16 cellular contexts compared by ENCODE assay signal in the genomic region with DNA sequence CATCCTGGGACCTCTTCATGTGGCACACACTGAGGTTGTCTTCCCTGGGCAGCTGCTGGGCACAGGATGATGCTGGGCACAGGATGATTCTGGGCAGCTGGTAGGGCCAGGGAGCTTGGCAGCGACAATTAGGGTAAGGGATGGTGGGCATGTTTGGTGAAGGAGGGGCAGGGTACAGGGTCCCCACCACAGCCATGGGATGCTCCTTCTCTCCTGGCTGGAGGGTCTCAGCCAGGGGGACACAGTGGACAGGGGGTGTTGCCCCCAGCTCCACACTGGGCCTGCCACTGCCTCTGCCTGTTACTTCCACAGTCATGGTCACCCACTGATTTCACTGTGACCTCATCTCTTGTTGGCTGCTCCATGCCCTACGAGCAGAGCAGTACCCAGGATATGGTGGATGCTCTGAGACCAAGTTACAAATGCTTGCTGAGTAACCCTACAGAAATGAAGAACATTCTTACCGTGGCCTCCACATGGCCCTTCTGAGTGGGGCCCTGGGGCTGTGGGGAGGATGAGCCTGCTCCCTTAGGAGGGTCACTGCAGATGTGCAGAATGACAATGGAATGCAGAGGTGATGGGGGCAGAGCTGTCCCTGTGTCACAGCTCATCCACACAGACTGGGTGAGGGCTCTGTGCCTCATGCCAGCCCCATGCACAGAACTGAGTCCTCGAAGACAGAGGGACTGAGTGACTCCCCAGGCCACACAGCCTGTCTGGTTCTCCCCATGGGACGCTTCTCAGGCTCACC. TPM values are rescaled to one million over a fixed set of nuclear protein-coding genes. Genes with fewer than 3 reads are reported as not detected.
DNase-seq lines count a peak whose midpoint lies in the region; ATAC-seq, FAIRE-seq and TF ChIP-seq lines count a peak whose summit lies in the region.
"Had no signal": no experiment of that assay in that cellular context is flagged by ENCODE, and none has a peak within 500 bp of the region (broad histone marks: within the 10 kb centered on the region; RNA-seq: fewer than 3 reads in every experiment).

No MANE protein-coding gene starts in this region.

- H3K27me3 Mint-ChIP-seq in natural killer cell treated with Interleukin-12 subunit alpha and Interleukin-12 subunit beta and Interleukin-15 and Interleukin-18, amount 100 ng/mL, for 72 hours: peaks cover 14 to 20% of the 10 kb centered on the region in 2 donors

- in situ Hi-C loops in brain microvascular endothelial cell (cut with HindIII; ENCODE audit: low pct_ligation_motif_present, low sequenced_read_pairs): no loop called here

- ATAC-seq in natural killer cell treated with Interleukin-12 subunit alpha and Interleukin-12 subunit beta and Interleukin-15 and Interleukin-18, amount 100 ng/mL, for 72 hours: peak in 1 of 2 donors; percentile 18
- ATAC-seq: activated naive CD8-positive, alpha-beta T cell treated with anti-CD3 and anti-CD28 coated beads, Interleukin-2, amount 50 U/mL, for 24 hours had no signal

- no peak for TF ChIP-seq CTCF in brain microvascular endothelial cell (IDR thresholded peaks at IDR 0.05; ENCODE audit: low read depth, low read length, missing control alignments)

- H3K36me3 Mint-ChIP-seq in natural killer cell treated with Interleukin-12 subunit alpha and Interleukin-12 subunit beta and Interleukin-15 and Interleukin-18, amount 100 ng/mL, for 72 hours: no peaks in the 10 kb centered on the region

- H3K27ac Mint-ChIP-seq in natural killer cell treated with Interleukin-12 subunit alpha and Interleukin-12 subunit beta and Interleukin-15 and Interleukin-18, amount 100 ng/mL, for 72 hours: no peak overlapping the region
- H3K27ac Mint-ChIP-seq: activated CD4-positive, alpha-beta T cell treated with anti-CD3 and anti-CD28 coated beads, Interleukin-2, amount 10 ng/mL, durations not matched to agents 7 days and 5 days; activated naive CD8-positive, alpha-beta T cell treated with anti-CD3 and anti-CD28 coated beads, Interleukin-2, amount 50 U/mL, for 24 hours; B cell; stimulated activated naive CD8-positive, alpha-beta T cell treated with anti-CD3 and anti-CD28 coated beads, Interleukin-15, Interleukin-2, amounts not matched to agents 100 ng/mL and 50 ng/mL, for 24 hours had no signal

- H3K4me3 ChIP-seq in brain microvascular endothelial cell (ENCODE audit: low read depth, low read length): no peak overlapping the region
- H3K4me3 ChIP-seq: SJSA1 had no signal

- peak; percentile 53 for DNase-seq in AG08396 (ENCODE audit: low spot score)
- peak; percentile 57 for DNase-seq in ELR (ENCODE audit: low read depth)
- DNase-seq in brain microvascular endothelial cell: peak; percentile 29
- DNase-seq in natural killer cell treated with Interleukin-12 subunit alpha and Interleukin-12 subunit beta and Interleukin-15 and Interleukin-18, amount 100 ng/mL, for 72 hours (ENCODE audit: low spot score): peak; percentile 37
- DNase-seq in urothelium cell line (ENCODE audit: low spot score): no peak
- DNase-seq in NCI-H774 (lab: John Stamatoyannopoulos, UW): no peak
- no peak for DNase-seq in stimulated activated CD4-positive, alpha-beta T cell treated with anti-CD3 and anti-CD28 coated beads, Interleukin-4, amount 100 ng/mL, for 4 hours
- DNase-seq in NK-92 treated with Interleukin-12 subunit alpha and Interleukin-12 subunit beta, amount 100 ng/mL, for 24 hours (lab: John Stamatoyannopoulos, UW): no peak
- DNase-seq: activated CD4-positive, alpha-beta T cell treated with anti-CD3 and anti-CD28 coated beads, Interleukin-2, amount 10 ng/mL, durations not matched to agents 7 days and 5 days; activated naive CD8-positive, alpha-beta T cell treated with anti-CD3 and anti-CD28 coated beads, Interleukin-2, amount 50 U/mL, for 24 hours; DMS53; NCI-H187 treated with DMSO at 0.1 percent for 48 hours; nucleus accumbens had no signal

- no peaks in the 10 kb centered on the region for H3K9me3 Mint-ChIP-seq in natural killer cell treated with Interleukin-12 subunit alpha and Interleukin-12 subunit beta and Interleukin-15 and Interleukin-18, amount 100 ng/mL, for 72 hours
- H3K9me3 Mint-ChIP-seq: activated CD4-positive, alpha-beta T cell treated with anti-CD3 and anti-CD28 coated beads, Interleukin-2, amount 10 ng/mL, durations not matched to agents 7 days and 5 days; activated naive CD8-positive, alpha-beta T cell treated with anti-CD3 and anti-CD28 coated beads, Interleukin-2, amount 50 U/mL, for 24 hours; stimulated activated naive CD8-positive, alpha-beta T cell treated with anti-CD3 and anti-CD28 coated beads, Interleukin-15, Interleukin-2, amounts not matched to agents 100 ng/mL and 50 ng/mL, for 24 hours had no signal

- no peak for FAIRE-seq in urothelium cell line (lab: Jason Lieb, UNC)

- no peak overlapping the region for H3K27ac ChIP-seq in brain microvascular endothelial cell
- H3K27ac ChIP-seq: SJSA1 had no signal

- no peaks in the 10 kb centered on the region for H3K27me3 ChIP-seq in brain microvascular endothelial cell (replicated peaks)

- no peaks in the 10 kb centered on the region for H3K36me3 ChIP-seq in brain microvascular endothelial cell (replicated peaks)
- H3K36me3 ChIP-seq: SJSA1 had no signal

- H3K4me3 Mint-ChIP-seq in natural killer cell treated with Interleukin-12 subunit alpha and Interleukin-12 subunit beta and Interleukin-15 and Interleukin-18, amount 100 ng/mL, for 72 hours: no peak overlapping the region
- H3K4me3 Mint-ChIP-seq: activated CD4-positive, alpha-beta T cell treated with anti-CD3 and anti-CD28 coated beads, Interleukin-2, amount 10 ng/mL, durations not matched to agents 7 days and 5 days; activated naive CD8-positive, alpha-beta T cell treated with anti-CD3 and anti-CD28 coated beads, Interleukin-2, amount 50 U/mL, for 24 hours; B cell; stimulated activated naive CD8-positive, alpha-beta T cell treated with anti-CD3 and anti-CD28 coated beads, Interleukin-15, Interleukin-2, amounts not matched to agents 100 ng/mL and 50 ng/mL, for 24 hours had no signal

- no peaks in the 10 kb centered on the region for H3K4me1 Mint-ChIP-seq in natural killer cell treated with Interleukin-12 subunit alpha and Interleukin-12 subunit beta and Interleukin-15 and Interleukin-18, amount 100 ng/mL, for 72 hours (ENCODE audit: low read depth in 2 of 2)
- H3K4me1 Mint-ChIP-seq: activated CD4-positive, alpha-beta T cell treated with anti-CD3 and anti-CD28 coated beads, Interleukin-2, amount 10 ng/mL, durations not matched to agents 7 days and 5 days; activated naive CD8-positive, alpha-beta T cell treated with anti-CD3 and anti-CD28 coated beads, Interleukin-2, amount 50 U/mL, for 24 hours; B cell had no signal

RNA-seq across cellular contexts. Expression of gene RET, which starts 28.4 kb away (rescaled TPM):
- not detected for total RNA-seq in natural killer cell treated with Interleukin-12 subunit alpha and Interleukin-12 subunit beta and Interleukin-15 and Interleukin-18, amount 100 ng/mL, for 72 hours
- total RNA-seq: SJSA1 had no signal

Comparison
In these comparisons a context has a peak if more than half of its experiments do, and no peak if none do; other contexts are left out.
1. DNase-seq: peak in AG08396 (single experiment), ELR (single experiment), brain microvascular endothelial cell (single experiment) and natural killer cell treated with Interleukin-12 subunit alpha and Interleukin-12 subunit beta and Interleukin-15 and Interleukin-18, amount 100 ng/mL, for 72 hours (single experiment); none in urothelium cell line (single experiment), NCI-H774 (single experiment), stimulated activated CD4-positive, alpha-beta T cell treated with anti-CD3 and anti-CD28 coated beads, Interleukin-4, amount 100 ng/mL, for 4 hours (0 of 2) and NK-92 treated with Interleukin-12 subunit alpha and Interleukin-12 subunit beta, amount 100 ng/mL, for 24 hours (single experiment).